Comparison of ENCODE assay signal across 3 cellular contexts in genomic region chr11:432501-433100, GRCh38.
TF ChIP-seq lines count a peak whose summit lies in the region.

No MANE protein-coding gene starts in this region.

TF ChIP-seq in SK-N-SH, 30 proteins besides CTCF, POLR2A, EP300 and RAD21 (continues in another document):
- no peak for TF ChIP-seq RXRA (IDR thresholded peaks at IDR 0.05; ENCODE audit: borderline replicate concordance, low read depth)
- TF ChIP-seq, protein P1, sequence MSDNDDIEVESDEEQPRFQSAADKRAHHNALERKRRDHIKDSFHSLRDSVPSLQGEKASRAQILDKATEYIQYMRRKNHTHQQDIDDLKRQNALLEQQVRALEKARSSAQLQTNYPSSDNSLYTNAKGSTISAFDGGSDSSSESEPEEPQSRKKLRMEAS (IDR thresholded peaks at IDR 0.05; ENCODE audit: low read depth): no peak
- TF ChIP-seq SMC3 (IDR thresholded peaks at IDR 0.05; ENCODE audit: low read depth, low read length): no peak
- TF ChIP-seq TAF1 (IDR thresholded peaks at IDR 0.05; ENCODE audit: borderline replicate concordance, low read depth, low read length): no peak
- no peak for TF ChIP-seq NRF1 (IDR thresholded peaks at IDR 0.05; ENCODE audit: low read depth, low read length)
- TF ChIP-seq, protein P2, sequence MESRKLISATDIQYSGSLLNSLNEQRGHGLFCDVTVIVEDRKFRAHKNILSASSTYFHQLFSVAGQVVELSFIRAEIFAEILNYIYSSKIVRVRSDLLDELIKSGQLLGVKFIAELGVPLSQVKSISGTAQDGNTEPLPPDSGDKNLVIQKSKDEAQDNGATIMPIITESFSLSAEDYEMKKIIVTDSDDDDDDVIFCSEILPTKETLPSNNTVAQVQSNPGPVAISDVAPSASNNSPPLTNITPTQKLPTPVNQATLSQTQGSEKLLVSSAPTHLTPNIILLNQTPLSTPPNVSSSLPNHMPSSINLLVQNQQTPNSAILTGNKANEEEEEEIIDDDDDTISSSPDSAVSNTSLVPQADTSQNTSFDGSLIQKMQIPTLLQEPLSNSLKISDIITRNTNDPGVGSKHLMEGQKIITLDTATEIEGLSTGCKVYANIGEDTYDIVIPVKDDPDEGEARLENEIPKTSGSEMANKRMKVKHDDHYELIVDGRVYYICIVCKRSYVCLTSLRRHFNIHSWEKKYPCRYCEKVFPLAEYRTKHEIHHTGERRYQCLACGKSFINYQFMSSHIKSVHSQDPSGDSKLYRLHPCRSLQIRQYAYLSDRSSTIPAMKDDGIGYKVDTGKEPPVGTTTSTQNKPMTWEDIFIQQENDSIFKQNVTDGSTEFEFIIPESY (IDR thresholded peaks at IDR 0.05; ENCODE audit: borderline replicate concordance, low read depth): no peak
- no peak for TF ChIP-seq FOXJ3 (CRISPR knock-in tag; IDR thresholded peaks at IDR 0.05)
- no peak for TF ChIP-seq POLR2AphosphoS5 (IDR thresholded peaks at IDR 0.05; ENCODE audit: low read depth, low read length)
- TF ChIP-seq, protein P3, sequence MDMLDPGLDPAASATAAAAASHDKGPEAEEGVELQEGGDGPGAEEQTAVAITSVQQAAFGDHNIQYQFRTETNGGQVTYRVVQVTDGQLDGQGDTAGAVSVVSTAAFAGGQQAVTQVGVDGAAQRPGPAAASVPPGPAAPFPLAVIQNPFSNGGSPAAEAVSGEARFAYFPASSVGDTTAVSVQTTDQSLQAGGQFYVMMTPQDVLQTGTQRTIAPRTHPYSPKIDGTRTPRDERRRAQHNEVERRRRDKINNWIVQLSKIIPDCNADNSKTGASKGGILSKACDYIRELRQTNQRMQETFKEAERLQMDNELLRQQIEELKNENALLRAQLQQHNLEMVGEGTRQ (IDR thresholded peaks at IDR 0.05; ENCODE audit: borderline replicate concordance, low read depth, low read length): no peak
- no peak for TF ChIP-seq RCOR1 (IDR thresholded peaks at IDR 0.05; ENCODE audit: low read length)
- TF ChIP-seq FOSL2 (IDR thresholded peaks at IDR 0.05; ENCODE audit: borderline replicate concordance, low read depth): no peak
- no peak for TF ChIP-seq MXI1 (IDR thresholded peaks at IDR 0.05; ENCODE audit: low read depth, low read length)
- no peak for TF ChIP-seq RFX5 (IDR thresholded peaks at IDR 0.05; ENCODE audit: low read length)
- TF ChIP-seq, protein P4, sequence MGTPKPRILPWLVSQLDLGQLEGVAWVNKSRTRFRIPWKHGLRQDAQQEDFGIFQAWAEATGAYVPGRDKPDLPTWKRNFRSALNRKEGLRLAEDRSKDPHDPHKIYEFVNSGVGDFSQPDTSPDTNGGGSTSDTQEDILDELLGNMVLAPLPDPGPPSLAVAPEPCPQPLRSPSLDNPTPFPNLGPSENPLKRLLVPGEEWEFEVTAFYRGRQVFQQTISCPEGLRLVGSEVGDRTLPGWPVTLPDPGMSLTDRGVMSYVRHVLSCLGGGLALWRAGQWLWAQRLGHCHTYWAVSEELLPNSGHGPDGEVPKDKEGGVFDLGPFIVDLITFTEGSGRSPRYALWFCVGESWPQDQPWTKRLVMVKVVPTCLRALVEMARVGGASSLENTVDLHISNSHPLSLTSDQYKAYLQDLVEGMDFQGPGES (IDR thresholded peaks at IDR 0.05; ENCODE audit: low read depth, low read length): no peak
- no peak for TF ChIP-seq TCF12 (IDR thresholded peaks at IDR 0.05)
- TF ChIP-seq, protein P5, sequence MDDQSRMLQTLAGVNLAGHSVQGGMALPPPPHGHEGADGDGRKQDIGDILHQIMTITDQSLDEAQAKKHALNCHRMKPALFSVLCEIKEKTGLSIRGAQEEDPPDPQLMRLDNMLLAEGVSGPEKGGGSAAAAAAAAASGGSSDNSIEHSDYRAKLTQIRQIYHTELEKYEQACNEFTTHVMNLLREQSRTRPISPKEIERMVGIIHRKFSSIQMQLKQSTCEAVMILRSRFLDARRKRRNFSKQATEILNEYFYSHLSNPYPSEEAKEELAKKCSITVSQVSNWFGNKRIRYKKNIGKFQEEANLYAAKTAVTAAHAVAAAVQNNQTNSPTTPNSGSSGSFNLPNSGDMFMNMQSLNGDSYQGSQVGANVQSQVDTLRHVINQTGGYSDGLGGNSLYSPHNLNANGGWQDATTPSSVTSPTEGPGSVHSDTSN (IDR thresholded peaks at IDR 0.05): no peak
- TF ChIP-seq SIN3A (IDR thresholded peaks at IDR 0.05; ENCODE audit: borderline replicate concordance, low read depth, low read length): no peak
- no peak for TF ChIP-seq YY1 (IDR thresholded peaks at IDR 0.05; ENCODE audit: low read depth)

TF ChIP-seq in SK-N-SH treated with all-trans-retinoic acid at 6 μM for 48 hours, 23 proteins besides CTCF, POLR2A, EP300 and RAD21 (continues in another document):
- no peak for TF ChIP-seq ZNF8 (CRISPR knock-in tag; IDR thresholded peaks at IDR 0.05)
- TF ChIP-seq, protein P6, sequence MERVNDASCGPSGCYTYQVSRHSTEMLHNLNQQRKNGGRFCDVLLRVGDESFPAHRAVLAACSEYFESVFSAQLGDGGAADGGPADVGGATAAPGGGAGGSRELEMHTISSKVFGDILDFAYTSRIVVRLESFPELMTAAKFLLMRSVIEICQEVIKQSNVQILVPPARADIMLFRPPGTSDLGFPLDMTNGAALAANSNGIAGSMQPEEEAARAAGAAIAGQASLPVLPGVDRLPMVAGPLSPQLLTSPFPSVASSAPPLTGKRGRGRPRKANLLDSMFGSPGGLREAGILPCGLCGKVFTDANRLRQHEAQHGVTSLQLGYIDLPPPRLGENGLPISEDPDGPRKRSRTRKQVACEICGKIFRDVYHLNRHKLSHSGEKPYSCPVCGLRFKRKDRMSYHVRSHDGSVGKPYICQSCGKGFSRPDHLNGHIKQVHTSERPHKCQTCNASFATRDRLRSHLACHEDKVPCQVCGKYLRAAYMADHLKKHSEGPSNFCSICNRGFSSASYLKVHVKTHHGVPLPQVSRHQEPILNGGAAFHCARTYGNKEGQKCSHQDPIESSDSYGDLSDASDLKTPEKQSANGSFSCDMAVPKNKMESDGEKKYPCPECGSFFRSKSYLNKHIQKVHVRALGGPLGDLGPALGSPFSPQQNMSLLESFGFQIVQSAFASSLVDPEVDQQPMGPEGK (CRISPR knock-in tag; IDR thresholded peaks at IDR 0.05; ENCODE audit: borderline replicate concordance): no peak
- TF ChIP-seq RARB (CRISPR knock-in tag; IDR thresholded peaks at IDR 0.05): no peak
- no peak for TF ChIP-seq TSHZ2 (CRISPR knock-in tag; IDR thresholded peaks at IDR 0.05)
- TF ChIP-seq ZNF565 (CRISPR knock-in tag; conservative IDR thresholded peaks at IDR 0.05; ENCODE audit: low read depth): no peak
- no peak for TF ChIP-seq SNAI2 (CRISPR knock-in tag; IDR thresholded peaks at IDR 0.05)
- TF ChIP-seq ISL1 (CRISPR knock-in tag; IDR thresholded peaks at IDR 0.05): no peak
- no peak for TF ChIP-seq BACH2 (CRISPR knock-in tag; IDR thresholded peaks at IDR 0.05; ENCODE audit: borderline replicate concordance)
- TF ChIP-seq POU6F1 (CRISPR knock-in tag; IDR thresholded peaks at IDR 0.05; ENCODE audit: borderline replicate concordance, low read depth): no peak
- no peak for TF ChIP-seq ZFP30 (CRISPR knock-in tag; IDR thresholded peaks at IDR 0.05)
- no peak for TF ChIP-seq TCF4 (CRISPR knock-in tag; IDR thresholded peaks at IDR 0.05; ENCODE audit: borderline replicate concordance)

TF ChIP-seq in HepG2, 621 proteins besides CTCF, POLR2A, EP300 and RAD21:
- no peak for TF ChIP-seq ZNF589 (CRISPR knock-in tag; conservative IDR thresholded peaks at IDR 0.05)
- TF ChIP-seq MEF2D (CRISPR knock-in tag; IDR thresholded peaks at IDR 0.05): no peak
- TF ChIP-seq, protein P7, sequence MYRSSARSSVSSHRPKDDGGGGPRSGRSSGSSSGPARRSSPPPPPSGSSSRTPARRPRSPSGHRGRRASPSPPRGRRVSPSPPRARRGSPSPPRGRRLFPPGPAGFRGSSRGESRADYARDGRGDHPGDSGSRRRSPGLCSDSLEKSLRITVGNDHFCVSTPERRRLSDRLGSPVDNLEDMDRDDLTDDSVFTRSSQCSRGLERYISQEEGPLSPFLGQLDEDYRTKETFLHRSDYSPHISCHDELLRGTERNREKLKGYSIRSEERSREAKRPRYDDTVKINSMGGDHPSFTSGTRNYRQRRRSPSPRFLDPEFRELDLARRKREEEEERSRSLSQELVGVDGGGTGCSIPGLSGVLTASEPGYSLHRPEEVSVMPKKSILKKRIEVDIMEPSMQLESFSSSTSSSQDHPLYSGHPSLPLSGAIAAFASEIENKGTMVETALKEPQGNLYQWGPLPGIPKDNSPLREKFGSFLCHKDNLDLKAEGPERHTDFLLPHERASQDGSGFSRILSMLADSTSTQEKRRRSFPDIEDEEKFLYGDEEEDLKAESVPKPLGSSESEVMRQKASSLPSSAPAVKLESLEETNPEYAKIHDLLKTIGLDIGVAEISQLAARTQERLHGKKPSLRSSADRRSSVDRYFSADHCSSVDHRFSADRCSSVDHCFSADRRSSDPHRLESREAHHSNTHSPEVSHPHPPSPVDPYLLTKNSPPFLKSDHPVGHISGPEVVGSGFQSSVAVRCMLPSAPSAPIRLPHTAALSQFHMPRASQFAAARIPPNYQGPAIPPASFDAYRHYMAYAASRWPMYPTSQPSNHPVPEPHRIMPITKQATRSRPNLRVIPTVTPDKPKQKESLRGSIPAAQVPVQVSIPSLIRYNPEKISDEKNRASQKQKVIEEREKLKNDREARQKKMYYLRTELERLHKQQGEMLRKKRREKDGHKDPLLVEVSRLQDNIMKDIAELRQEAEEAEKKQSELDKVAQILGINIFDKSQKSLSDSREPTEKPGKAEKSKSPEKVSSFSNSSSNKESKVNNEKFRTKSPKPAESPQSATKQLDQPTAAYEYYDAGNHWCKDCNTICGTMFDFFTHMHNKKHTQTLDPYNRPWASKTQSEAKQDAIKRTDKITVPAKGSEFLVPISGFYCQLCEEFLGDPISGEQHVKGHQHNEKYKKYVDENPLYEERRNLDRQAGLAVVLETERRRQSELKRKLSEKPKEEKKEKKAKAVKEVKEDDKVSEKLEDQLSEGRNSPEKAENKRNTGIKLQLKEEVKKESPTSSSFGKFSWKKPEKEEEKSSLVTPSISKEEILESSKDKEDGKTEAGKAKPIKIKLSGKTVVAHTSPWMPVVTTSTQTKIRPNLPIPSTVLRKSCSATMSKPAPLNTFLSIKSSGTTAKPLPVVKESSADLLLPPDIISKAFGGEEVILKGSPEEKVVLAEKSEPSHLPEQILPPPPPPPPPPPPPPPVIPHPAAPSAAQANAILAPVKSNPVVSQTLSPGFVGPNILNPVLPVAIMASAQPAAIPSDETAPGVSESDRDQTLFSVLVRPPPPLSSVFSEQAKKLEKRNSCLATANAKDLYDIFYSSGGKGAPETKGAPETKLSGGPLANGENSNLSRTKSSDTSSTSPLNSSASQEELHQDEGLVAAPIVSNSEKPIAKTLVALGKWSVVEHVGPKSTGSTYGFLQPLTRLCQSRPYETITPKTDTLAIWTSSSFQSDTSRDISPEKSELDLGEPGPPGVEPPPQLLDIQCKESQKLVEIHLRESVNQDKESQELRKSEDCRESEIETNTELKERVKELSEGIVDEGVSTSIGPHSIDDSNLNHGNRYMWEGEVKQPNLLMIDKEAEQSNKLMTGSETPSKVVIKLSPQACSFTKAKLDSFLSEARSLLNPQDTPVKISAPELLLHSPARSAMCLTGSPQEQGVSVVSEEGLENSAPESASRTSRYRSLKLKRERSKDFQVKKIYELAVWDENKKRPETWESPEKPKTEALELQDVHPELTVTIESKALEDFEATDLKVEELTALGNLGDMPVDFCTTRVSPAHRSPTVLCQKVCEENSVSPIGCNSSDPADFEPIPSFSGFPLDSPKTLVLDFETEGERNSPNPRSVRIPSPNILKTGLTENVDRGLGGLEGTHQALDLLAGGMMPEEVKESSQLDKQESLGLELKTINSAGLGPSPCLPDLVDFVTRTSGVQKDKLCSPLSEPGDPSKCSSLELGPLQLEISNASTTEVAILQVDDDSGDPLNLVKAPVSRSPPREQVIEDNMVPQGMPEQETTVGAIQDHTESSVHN (CRISPR knock-in tag; IDR thresholded peaks at IDR 0.05): no peak
- TF ChIP-seq ARID5B (CRISPR knock-in tag; IDR thresholded peaks at IDR 0.05): no peak
